Comparison of ENCODE assay signal across 12 cellular contexts in the genomic region with DNA sequence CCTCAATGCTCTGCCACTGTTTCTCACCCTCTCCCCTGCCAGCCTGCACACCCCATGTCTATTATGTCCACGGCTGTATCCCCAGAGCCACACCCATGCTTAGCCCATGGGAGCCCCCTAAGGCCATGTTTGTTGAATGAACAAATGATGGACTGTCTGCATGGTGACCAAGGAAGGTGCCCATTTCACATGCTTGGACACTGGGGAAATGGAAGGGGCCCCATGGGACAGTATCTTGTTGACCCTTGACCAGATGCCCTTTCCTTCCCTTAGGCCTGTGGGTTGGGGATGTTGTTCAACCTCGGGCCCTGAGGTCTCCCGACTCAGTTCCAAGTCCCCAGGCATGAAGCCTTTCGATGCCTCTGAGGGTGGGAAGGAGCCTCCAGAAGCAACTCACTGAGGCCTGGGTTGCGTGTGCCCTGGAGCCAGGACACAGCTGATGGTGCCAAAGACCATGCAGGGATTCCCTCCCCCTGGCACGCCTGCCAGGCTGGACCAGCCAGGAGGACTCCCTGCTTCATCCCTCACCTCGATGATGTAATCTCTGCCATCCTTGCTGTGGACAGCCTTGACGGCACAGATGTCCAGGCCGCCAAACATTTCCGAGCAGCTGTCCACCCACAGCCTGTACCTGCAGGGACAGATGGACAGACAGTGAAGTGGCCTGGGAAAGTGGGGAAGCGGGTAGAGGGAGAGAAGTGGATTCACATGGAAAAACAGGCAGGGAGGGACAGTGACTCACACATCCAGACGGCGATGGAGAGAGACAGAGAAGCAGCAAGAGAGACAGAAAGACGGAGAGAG. TPM values are rescaled to one million over a fixed set of nuclear protein-coding genes. Genes with fewer than 3 reads are reported as not detected.
A peak's percentile ranks its signal among the peaks of the same experiment; 100 is the strongest.
DNase-seq lines count a peak whose midpoint lies in the region; ATAC-seq and TF ChIP-seq lines count a peak whose summit lies in the region.
"Had no signal": no experiment of that assay in that cellular context is flagged by ENCODE, and none has a peak within 500 bp of the region (broad histone marks: within the 10 kb centered on the region; RNA-seq: fewer than 3 reads in every experiment).

No MANE protein-coding gene starts in this region.

- H4K91ac ChIP-seq in neuronal stem cell (ENCODE audit: low read depth, low read length, poor library complexity) = peak overlapping the region; percentile 56

- H2AK5ac ChIP-seq in neuronal stem cell (ENCODE audit: low read depth, low read length) = peak overlapping the region; percentile 89

- no peaks in the 10 kb centered on the region for H3K79me1 ChIP-seq in neuronal stem cell (ENCODE audit: low read depth, low read length)

- H2BK5ac ChIP-seq in neuronal stem cell (ENCODE audit: low read length) = peak overlapping the region; percentile 20

- ATAC-seq in heart right ventricle = no peak
- ATAC-seq in Right ventricle myocardium superior (ENCODE audit: poor library complexity) = no peak
- no peak for ATAC-seq in GM21390 (IDR thresholded peaks at IDR 0.05; ENCODE audit: unreplicated experiment)
- ATAC-seq: T-cell had no signal

- H3K4ac ChIP-seq in neuronal stem cell (ENCODE audit: low read length) = peak overlapping the region; percentile 48

- H3K4me2 ChIP-seq in neuronal stem cell (ENCODE audit: insufficient read depth, low read length, poor library complexity, severe bottlenecking) = no peak overlapping the region

- H2BK15ac ChIP-seq in neuronal stem cell (ENCODE audit: low read length) = peak overlapping the region; percentile 25

- H3K36me3 ChIP-seq in heart right ventricle (no peaks in the 10 kb centered on the region), neuronal stem cell (replicated peaks in 1 of 2; ENCODE audit: control insufficient read depth in 2 of 2, insufficient read depth in 2 of 2, low read length in 2 of 2) (no peaks in the 10 kb centered on the region)

- H3K4me3 ChIP-seq in heart right ventricle (no peak overlapping the region), neuronal stem cell (ENCODE audit: low read length in 2 of 2) (no peak overlapping the region)

- H3K14ac ChIP-seq in neuronal stem cell (ENCODE audit: low read length) = no peak overlapping the region

- H3K9me3 ChIP-seq in heart right ventricle (peaks cover 0 to 3% (median 0%) of the 10 kb centered on the region in 11 donors), neuronal stem cell (replicated peaks in 1 of 2; ENCODE audit: control insufficient read depth in 2 of 2, insufficient read depth in 1 of 2, low read depth in 1 of 2, low read length in 2 of 2) (no peaks in the 10 kb centered on the region)

- H2BK120ac ChIP-seq in neuronal stem cell (ENCODE audit: low read depth, low read length) = peak overlapping the region; percentile 2

- H3K18ac ChIP-seq in neuronal stem cell (ENCODE audit: low read length) = peak overlapping the region; percentile 56

- H3K27ac ChIP-seq in heart right ventricle (peak overlapping the region; percentile 76 to 93 (median 82)), neuronal stem cell (replicated peaks; ENCODE audit: low read length) (no peak overlapping the region)

- peak overlapping the region; percentile 53 for H3K9ac ChIP-seq in neuronal stem cell (ENCODE audit: low read depth, low read length, poor library complexity)

- H3K27me3 ChIP-seq in heart right ventricle (no peaks in the 10 kb centered on the region), neuronal stem cell (ENCODE audit: control insufficient read depth in 3 of 3, insufficient read depth in 3 of 3, low read depth in 1 of 3, low read length in 3 of 3) (peaks cover 0 to 32% (median 0%) of the 10 kb centered on the region in 3 experiments)

- intact Hi-C loops in heart right ventricle (cut with DNase I) (loop anchor here in 9 of 10 donors (2.0 to 10.0 kb wide), 12 partner anchors 44 to 231 kb away; no protein-coding TSS in a partner anchor), Right ventricle myocardium superior (cut with DNase I) (loop anchor here (5.0 kb wide), 3 partner anchors 89 to 454 kb away; no protein-coding TSS in a partner anchor)

- no peak for TF ChIP-seq CTCF in heart right ventricle (IDR thresholded peaks at IDR 0.05)

- H3K4me1 ChIP-seq in heart right ventricle = peaks cover 18 to 70% (median 61%) of the 10 kb centered on the region in 9 donors
- peaks cover 5 to 13% of the 10 kb centered on the region in 2 donors for H3K4me1 ChIP-seq in neuronal stem cell (ENCODE audit: control insufficient read depth in 2 of 2, insufficient read depth in 1 of 2, low read depth in 1 of 2, low read length in 2 of 2)

- H4K8ac ChIP-seq in neuronal stem cell (ENCODE audit: low read depth, low read length) = no peak overlapping the region

- peak overlapping the region; percentile 84 for H2BK12ac ChIP-seq in neuronal stem cell (ENCODE audit: low read length)

- H3K23ac ChIP-seq in neuronal stem cell (ENCODE audit: low read depth, low read length, poor library complexity) = no peak overlapping the region

- H2AFZ ChIP-seq in neuronal stem cell (ENCODE audit: low read length) = no peak overlapping the region

- DNase-seq in heart right ventricle (no peak), Right ventricle myocardium superior (no peak), fibroblast of peridontal ligament (ENCODE audit: extremely low read depth) (peak; percentile 41), neuronal stem cell (ENCODE audit: low spot score) (no peak), NCI-H2171 treated with DMSO at 0.1 percent for 48 hours (lab: John Stamatoyannopoulos, UW) (no peak), NCI-H1105 (lab: John Stamatoyannopoulos, UW) (no peak), D341Med (ENCODE audit: low spot score) (no peak)
- DNase-seq: activated CD4-positive, alpha-beta memory T cell treated with anti-CD3 and anti-CD28 coated beads, Interleukin-2, amount 10 ng/mL, durations not matched to agents 7 days and 5 days; activated naive CD8-positive, alpha-beta T cell treated with anti-CD3 and anti-CD28 coated beads for 36 hours; NCI-H510A treated with DMSO at 0.1 percent for 48 hours; T-cell had no signal

- WGBS in heart right ventricle, 2 donors = 80 to 86% methylated on average over 14 of the region's 14 CpGs
- WGBS in neuronal stem cell (ENCODE audit: extremely low coverage in 2 of 2, insufficient read length in 2 of 2, insufficient replicate concordance in 1 of 2), 2 donors = no CpG with 5 or more reads among the region's 14 CpGs

RNA-seq across cellular contexts. Expression of gene FBXO7, which starts 58.9 kb away (rescaled TPM):
- total RNA-seq in heart right ventricle = 10 to 100 TPM; 34.3 to 52.2 (median 38.9) TPM
- 10 to 100 TPM; 21.1 to 38.6 TPM for polyA plus RNA-seq in heart right ventricle
- total RNA-seq in Right ventricle myocardium superior = 30.3 TPM
- 46.7 TPM for polyA plus RNA-seq in neuronal stem cell (2013, experiment 1 of 2)
- 46.3 TPM for polyA plus RNA-seq in neuronal stem cell (2013, experiment 2 of 2)
